ENCODE assay signal across 24 cellular contexts in the genomic region with DNA sequence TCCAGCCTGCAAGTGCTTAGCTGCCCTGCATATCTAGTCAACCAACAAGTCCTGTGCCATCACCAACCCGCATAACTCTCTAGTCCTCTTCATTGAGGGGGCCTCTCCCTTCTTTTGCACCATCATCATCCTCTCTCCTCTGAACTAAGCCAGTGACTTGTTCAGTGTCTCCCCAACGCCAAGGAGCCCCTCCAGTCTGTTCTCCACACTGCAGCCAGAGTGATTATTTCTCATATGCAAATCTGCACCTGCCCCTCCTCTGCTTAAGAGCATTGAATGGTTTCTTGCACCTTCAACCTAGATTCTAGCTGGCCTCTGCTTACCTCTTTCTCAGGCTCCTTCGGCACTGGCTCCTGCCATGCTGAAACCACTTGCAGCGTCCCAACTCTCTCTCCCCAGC.
"Had no signal": no experiment of that assay in that cellular context is flagged by ENCODE, and none has a peak within 500 bp of the region (broad histone marks: within the 10 kb centered on the region; RNA-seq: fewer than 3 reads in every experiment).

No MANE protein-coding gene starts in this region.

- H3K4me1 Mint-ChIP-seq: mesothelial cell of epicardium; naive B cell; naive thymus-derived CD8-positive, alpha-beta T cell had no signal

- H3K4me3 ChIP-seq: coronary artery, dorsolateral prefrontal cortex, esophagus squamous epithelium, gastroesophageal sphincter, heart left ventricle, hepatocyte, left lung, lower lobe of right lung, mucosa of descending colon had no signal

- H3K4me2 ChIP-seq: hepatocyte had no signal

- H3K4me3 Mint-ChIP-seq: mesothelial cell of epicardium; naive B cell; naive thymus-derived CD8-positive, alpha-beta T cell had no signal

- H3K27ac Mint-ChIP-seq: mesothelial cell of epicardium; naive B cell; naive thymus-derived CD8-positive, alpha-beta T cell had no signal

- DNase-seq: dermis blood vessel endothelial cell; dorsolateral prefrontal cortex; effector CD4-positive, alpha-beta T cell; effector memory CD4-positive, alpha-beta T cell; esophagus squamous epithelium; foreskin fibroblast; foreskin melanocyte; heart left ventricle; left cardiac atrium; left lung; left ventricle myocardium superior; lower lobe of right lung; mesenchymal stem cell; mucosa of descending colon; naive B cell; naive thymus-derived CD8-positive, alpha-beta T cell had no signal

- H2AFZ ChIP-seq: hepatocyte had no signal

- H3K27me3 ChIP-seq: dorsolateral prefrontal cortex, esophagus squamous epithelium, gastroesophageal sphincter, heart left ventricle, hepatocyte, left lung had no signal

- H3K36me3 Mint-ChIP-seq: mesothelial cell of epicardium; naive B cell; naive thymus-derived CD8-positive, alpha-beta T cell had no signal

- H3K9me3 ChIP-seq: esophagus squamous epithelium, gastroesophageal sphincter, heart left ventricle, left lung, lower lobe of right lung, mucosa of descending colon had no signal

- ATAC-seq: gastroesophageal sphincter; heart left ventricle; left cardiac atrium; left lung; left ventricle myocardium superior; lower lobe of right lung; mucosa of descending colon; naive thymus-derived CD8-positive, alpha-beta T cell had no signal

- H3K9me3 Mint-ChIP-seq: mesothelial cell of epicardium; naive B cell; naive thymus-derived CD8-positive, alpha-beta T cell had no signal

- H3K4me1 ChIP-seq: left lung, lower lobe of right lung had no signal

- FAIRE-seq: colon, endothelial cell of umbilical vein, islet of Langerhans, keratinocyte had no signal

- H3K27ac ChIP-seq: coronary artery, dorsolateral prefrontal cortex, esophagus squamous epithelium, gastroesophageal sphincter, hepatocyte, left lung, lower lobe of right lung had no signal

- H3K27me3 Mint-ChIP-seq: naive B cell; naive thymus-derived CD8-positive, alpha-beta T cell had no signal

- H3K79me2 ChIP-seq: hepatocyte had no signal

- H3K36me3 ChIP-seq: esophagus squamous epithelium, gastroesophageal sphincter, heart left ventricle, left lung, lower lobe of right lung had no signal
